In genomic region chr19:56332695-56333094, GRCh38 we compare ENCODE assay signal across 29 cellular contexts.
"Had no signal": no experiment of that assay in that cellular context is flagged by ENCODE, and none has a peak within 500 bp of the region (broad histone marks: within the 10 kb centered on the region; RNA-seq: fewer than 3 reads in every experiment).

No MANE protein-coding gene starts in this region.

- H3K27me3 ChIP-seq: MG63 had no signal

- DNase-seq: Karpas-422, MG63, MM.1S, MV-4-11, NCI-H1048, NCI-H1092, NCI-H1105, NCI-H1417 treated with DMSO at 0.1 percent for 48 hours, NCI-H1436, NCI-H1436 treated with DMSO at 0.1 percent for 48 hours, NCI-H146, NCI-H1694, NCI-H1694 treated with DMSO at 0.1 percent for 48 hours, NCI-H187, NCI-H187 treated with DMSO at 0.1 percent for 48 hours, NCI-H1930, NCI-H2029, NCI-H2029 treated with DMSO at 0.1 percent for 48 hours, NCI-H2081, NCI-H2081 treated with DMSO at 0.1 percent for 48 hours, NCI-H2107, NCI-H2171, NCI-H226, NCI-H345, NCI-H446, NCI-H446 treated with DMSO at 0.1 percent for 48 hours, NCI-H510A, NCI-H510A treated with DMSO at 0.1 percent for 48 hours, NCI-H524 had no signal

- H3K36me3 ChIP-seq: MG63 had no signal

- H3K4me3 ChIP-seq: MG63 had no signal
